Comparison of ENCODE assay signal across 34 cellular contexts in the genomic region with DNA sequence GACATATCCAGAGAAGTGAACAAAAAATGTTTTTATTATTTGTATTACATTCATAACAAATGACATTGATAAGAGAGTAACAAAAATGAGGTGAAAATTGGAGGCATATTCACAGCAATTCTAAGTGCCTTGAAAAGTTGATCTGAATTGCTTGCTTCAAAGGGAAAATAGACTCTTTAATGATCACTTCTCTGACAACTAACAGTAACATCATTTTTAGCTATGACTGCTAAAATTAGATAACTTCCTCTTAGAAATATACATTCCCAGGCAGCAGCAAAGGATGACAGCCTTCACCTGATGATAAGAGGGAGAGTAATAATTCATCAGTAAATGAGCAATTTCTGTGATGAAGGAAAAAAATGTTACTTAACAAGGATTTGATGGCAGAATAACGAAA.
"Had no signal": no experiment of that assay in that cellular context is flagged by ENCODE, and none has a peak within 500 bp of the region (broad histone marks: within the 10 kb centered on the region; RNA-seq: fewer than 3 reads in every experiment).

No MANE protein-coding gene starts in this region.

- H3K27ac ChIP-seq: SJSA1, WERI-Rb-1 had no signal

- DNase-seq: activated CD4-positive, alpha-beta memory T cell treated with anti-CD3 and anti-CD28 coated beads, Interleukin-2, amount 10 ng/mL, durations not matched to agents 7 days and 5 days; activated CD4-positive, alpha-beta T cell treated with anti-CD3 and anti-CD28 coated beads for 1 hour; activated CD4-positive, alpha-beta T cell treated with anti-CD3 and anti-CD28 coated beads for 48 hours; activated CD4-positive, CD25-positive, alpha-beta regulatory T cell; activated CD8-positive, alpha-beta memory T cell treated with anti-CD3 and anti-CD28 coated beads for 24 hours; activated CD8-positive, alpha-beta memory T cell treated with anti-CD3 and anti-CD28 coated beads, Interleukin-2, amount 10 ng/mL, durations not matched to agents 7 days and 5 days; activated CD8-positive, alpha-beta memory T cell treated with anti-CD3 and anti-CD28 coated beads, Interleukin-2, amount 50 U/mL, for 48 hours; activated effector memory CD4-positive, alpha-beta T cell treated with Interleukin-2 at 50 U/mL for 16 hours; activated naive CD4-positive, alpha-beta T cell treated with anti-CD3 and anti-CD28 coated beads, Interleukin-2, amount 10 ng/mL, durations not matched to agents 7 days and 5 days; activated naive CD8-positive, alpha-beta T cell treated with anti-CD3 and anti-CD28 coated beads, Interleukin-2, amount 50 U/mL, for 24 hours; activated T-cell treated with anti-CD3 and anti-CD28 coated beads, Interleukin-2, amount 50 U/mL, for 48 hours; anterior cingulate cortex; cerebellar nuclear complex; Kasumi-1; KG1; MG63; NCI-H1105 treated with DMSO at 0.1 percent for 48 hours; NCI-H1436 treated with DMSO at 0.1 percent for 48 hours; NCI-H1694 treated with DMSO at 0.1 percent for 48 hours; NCI-H2029; NCI-H345; NCI-H526; NCI-H748 treated with DMSO at 0.1 percent for 48 hours; NK-92 treated with Interleukin-12 subunit alpha and Interleukin-12 subunit beta, amount 100 ng/mL, for 24 hours; RPMI8226; SHP77 treated with DMSO at 0.1 percent for 48 hours; T-cell; T-helper 17 cell; WERI-Rb-1 had no signal

- ATAC-seq: activated CD8-positive, alpha-beta memory T cell treated with anti-CD3 and anti-CD28 coated beads, Interleukin-2, amount 10 ng/mL, durations not matched to agents 7 days and 5 days; activated naive CD8-positive, alpha-beta T cell treated with anti-CD3 and anti-CD28 coated beads, Interleukin-2, amount 50 U/mL, for 24 hours; Panc1; SK-N-SH treated with all-trans-retinoic acid at 6 μM for 48 hours; T-cell; T-helper 17 cell had no signal

- H3K36me3 ChIP-seq: MG63, SJSA1, WERI-Rb-1 had no signal

- H3K9me3 ChIP-seq: MG63, SJSA1 had no signal

- H3K4me3 ChIP-seq: MG63, SJSA1 had no signal

- FAIRE-seq: bronchial epithelial cell, TTC549 had no signal

- H3K4me1 ChIP-seq: SJSA1 had no signal

- H3K27me3 ChIP-seq: MG63, SJSA1 had no signal
